In genomic region chr2:182597570-182597969, GRCh38 we compare ENCODE assay signal across 24 cellular contexts.
"Had no signal": no experiment of that assay in that cellular context is flagged by ENCODE, and none has a peak within 500 bp of the region (broad histone marks: within the 10 kb centered on the region; RNA-seq: fewer than 3 reads in every experiment).

No MANE protein-coding gene starts in this region.

- ATAC-seq: activated CD4-positive, CD25-positive, alpha-beta regulatory T cell treated with anti-CD3 and anti-CD28 coated beads, Interleukin-2, amount 50 U/mL, for 24 hours; activated CD8-positive, alpha-beta T cell treated with anti-CD3 and anti-CD28 coated beads for 36 hours; activated naive CD4-positive, alpha-beta T cell treated with anti-CD3 and anti-CD28 coated beads, Interleukin-2, amount 50 U/mL, for 72 hours; gastroesophageal sphincter; left lobe of liver; stimulated activated naive CD8-positive, alpha-beta T cell treated with anti-CD3 and anti-CD28 coated beads, Interleukin-15, Interleukin-2, amounts not matched to agents 100 U/mL and 50 U/mL, for 24 hours; upper lobe of right lung had no signal

- H3K36me3 ChIP-seq: adrenal gland, gastroesophageal sphincter, upper lobe of right lung had no signal

- H3K9me3 ChIP-seq: adrenal gland, gastroesophageal sphincter, upper lobe of right lung had no signal

- H3K27ac ChIP-seq: adrenal gland, epithelial cell of prostate, gastroesophageal sphincter, SK-N-MC, upper lobe of right lung, VCaP had no signal

- H3K36me3 Mint-ChIP-seq: activated naive CD4-positive, alpha-beta T cell treated with anti-CD3 and anti-CD28 coated beads, Interleukin-2, amount 50 U/mL, for 72 hours; naive B cell had no signal

- H3K27ac Mint-ChIP-seq: activated CD4-positive, alpha-beta T cell treated with anti-CD3 and anti-CD28 coated beads, Interleukin-2, amount 10 ng/mL, durations not matched to agents 24 days and 14 days; activated CD8-positive, alpha-beta T cell treated with anti-CD3 and anti-CD28 coated beads for 36 hours; activated naive CD4-positive, alpha-beta T cell treated with anti-CD3 and anti-CD28 coated beads, Interleukin-2, amount 50 U/mL, for 72 hours; activated T-helper 1 cell treated with anti-CD3 and anti-CD28 coated beads, Interleukin-12 subunit alpha, Interleukin-12 subunit beta, Interleukin-2, Interleukin-4 antibody, amounts not matched to agents 30 ng/mL and 10 ng/mL and 1 ng/mL, durations not matched to agents 14 hours and 24 hours and 36 hours; naive B cell had no signal

- H3K4me1 Mint-ChIP-seq: activated CD4-positive, alpha-beta T cell treated with anti-CD3 and anti-CD28 coated beads, Interleukin-2, amount 10 ng/mL, durations not matched to agents 24 days and 14 days; naive B cell had no signal

- H3K4me3 Mint-ChIP-seq: activated CD4-positive, alpha-beta T cell treated with anti-CD3 and anti-CD28 coated beads, Interleukin-2, amount 10 ng/mL, durations not matched to agents 24 days and 14 days; activated CD8-positive, alpha-beta T cell treated with anti-CD3 and anti-CD28 coated beads for 36 hours; activated T-helper 1 cell treated with anti-CD3 and anti-CD28 coated beads, Interleukin-12 subunit alpha, Interleukin-12 subunit beta, Interleukin-2, Interleukin-4 antibody, amounts not matched to agents 30 ng/mL and 10 ng/mL and 1 ng/mL, durations not matched to agents 14 hours and 24 hours and 36 hours; naive B cell had no signal

- H3K9me3 Mint-ChIP-seq: activated CD4-positive, alpha-beta T cell treated with anti-CD3 and anti-CD28 coated beads, Interleukin-2, amount 10 ng/mL, durations not matched to agents 24 days and 14 days; activated CD8-positive, alpha-beta T cell treated with anti-CD3 and anti-CD28 coated beads for 36 hours; activated naive CD4-positive, alpha-beta T cell treated with anti-CD3 and anti-CD28 coated beads, Interleukin-2, amount 50 U/mL, for 72 hours; activated T-helper 1 cell treated with anti-CD3 and anti-CD28 coated beads, Interleukin-12 subunit alpha, Interleukin-12 subunit beta, Interleukin-2, Interleukin-4 antibody, amounts not matched to agents 30 ng/mL and 10 ng/mL and 1 ng/mL, durations not matched to agents 14 hours and 24 hours and 36 hours; naive B cell had no signal

- H3K4me3 ChIP-seq: adrenal gland, gastroesophageal sphincter, lung, SK-N-MC, upper lobe of right lung had no signal

- H3K27me3 ChIP-seq: adrenal gland, gastroesophageal sphincter, upper lobe of right lung had no signal

- DNase-seq: activated CD4-positive, alpha-beta T cell treated with anti-CD3 and anti-CD28 coated beads, Interleukin-2, amount 10 ng/mL, durations not matched to agents 24 days and 14 days; activated CD8-positive, alpha-beta T cell treated with anti-CD3 and anti-CD28 coated beads for 36 hours; activated gamma-delta T cell treated with Interleukin-2 at 50 U/mL for 16 hours; adrenal gland; cerebellar nuclear complex; cortex of kidney; head of caudate nucleus; naive B cell; stimulated activated CD4-positive, alpha-beta T cell treated with anti-CD3 and anti-CD28 coated beads, Interleukin-12 subunit alpha, Interleukin-12 subunit beta, amount 100 ng/mL, for 4 hours; stimulated activated CD4-positive, alpha-beta T cell treated with anti-CD3 and anti-CD28 coated beads, Interleukin-4, amount 100 ng/mL, for 4 hours; stimulated activated naive CD8-positive, alpha-beta T cell treated with anti-CD3 and anti-CD28 coated beads, Interleukin-15, Interleukin-2, amounts not matched to agents 100 U/mL and 50 U/mL, for 24 hours; T-helper 2 cell; upper lobe of right lung had no signal

- H3K4me1 ChIP-seq: adrenal gland, gastroesophageal sphincter, upper lobe of right lung had no signal

- FAIRE-seq: bronchial epithelial cell, keratinocyte had no signal
